In genomic region chr2:197233473-197233872, GRCh38 we compare ENCODE assay signal across 2 cellular contexts.
TF ChIP-seq lines count a peak whose summit lies in the region.

No MANE protein-coding gene starts in this region.

TF ChIP-seq in HepG2, 621 proteins besides CTCF, POLR2A, EP300 and RAD21:
- TF ChIP-seq ZSCAN9 (CRISPR knock-in tag; IDR thresholded peaks at IDR 0.05; ENCODE audit: borderline replicate concordance) (no peak), HMG20A (CRISPR knock-in tag; IDR thresholded peaks at IDR 0.05; ENCODE audit: borderline replicate concordance) (no peak), RFXANK (CRISPR knock-in tag; IDR thresholded peaks at IDR 0.05) (no peak), MLX (CRISPR knock-in tag; IDR thresholded peaks at IDR 0.05) (no peak), ZNF710 (CRISPR knock-in tag; IDR thresholded peaks at IDR 0.05; ENCODE audit: borderline replicate concordance) (no peak), ZNF558 (CRISPR knock-in tag; IDR thresholded peaks at IDR 0.05; ENCODE audit: borderline replicate concordance) (no peak)

TF ChIP-seq in IMR-90, 13 proteins besides CTCF, POLR2A, EP300 and RAD21:
- TF ChIP-seq RFX5 (IDR thresholded peaks at IDR 0.05; ENCODE audit: low read depth, low read length) (no peak), BHLHE40 (IDR thresholded peaks at IDR 0.05; ENCODE audit: low read depth, low read length) (no peak)
